ENCODE assay signal across 9 cellular contexts in the genomic region with DNA sequence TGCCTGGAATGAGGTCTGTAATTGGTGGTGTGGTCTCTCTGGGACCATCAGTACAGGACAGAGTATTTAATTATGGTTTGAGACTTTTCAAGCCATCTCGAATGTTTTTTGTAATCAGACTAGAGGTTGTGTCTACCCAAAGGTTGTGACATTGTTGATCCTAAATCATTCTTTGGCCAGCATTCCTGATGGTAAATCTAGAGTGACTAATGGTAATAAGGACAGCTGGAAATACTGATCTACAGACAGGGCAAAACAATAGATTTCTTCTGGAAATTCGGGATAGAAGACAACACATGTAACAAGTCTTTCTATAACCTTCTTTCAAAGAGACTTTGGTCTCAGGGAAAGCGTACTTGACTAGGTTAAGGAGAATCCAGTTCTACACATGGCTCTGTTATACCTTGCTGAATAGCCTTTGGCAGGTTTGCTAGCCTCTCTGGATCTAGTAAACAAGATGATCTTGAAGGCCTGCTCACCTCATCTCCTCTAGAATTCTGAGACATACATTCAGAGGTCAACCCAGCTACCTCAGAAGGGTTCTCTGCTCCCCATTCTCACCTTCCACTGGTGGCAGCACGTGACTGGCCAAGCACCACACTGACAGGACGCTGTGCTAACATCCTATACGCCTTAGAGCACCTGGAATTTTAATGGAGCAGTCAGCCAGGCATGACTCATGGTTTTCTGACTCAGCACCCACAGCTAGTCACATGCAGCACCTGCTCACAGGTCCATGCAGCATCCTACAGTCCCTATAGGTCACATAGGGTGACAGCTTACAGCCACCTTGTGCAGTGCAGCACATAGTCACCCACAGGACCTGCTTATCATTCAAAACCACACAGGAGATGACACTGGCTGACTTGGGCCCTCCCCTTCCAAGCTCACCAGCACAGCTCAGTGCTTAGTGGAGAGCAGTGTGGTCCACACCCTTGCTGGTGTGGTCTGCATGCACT. TPM values are rescaled to one million over a fixed set of nuclear protein-coding genes. Genes with fewer than 3 reads are reported as not detected.
DNase-seq lines count a peak whose midpoint lies in the region; ATAC-seq, FAIRE-seq and TF ChIP-seq lines count a peak whose summit lies in the region.
"Had no signal": no experiment of that assay in that cellular context is flagged by ENCODE, and none has a peak within 500 bp of the region (broad histone marks: within the 10 kb centered on the region; RNA-seq: fewer than 3 reads in every experiment).

No MANE protein-coding gene starts in this region.

- DNase-seq in GM12865 (ENCODE audit: low read depth) (peak; percentile 4), NCI-H69 (lab: John Stamatoyannopoulos, UW) (peak; percentile 73), bronchial epithelial cell (ENCODE audit: low read depth) (peak; percentile 97), NCI-H748 treated with DMSO at 0.1 percent for 48 hours (lab: John Stamatoyannopoulos, UW) (no peak), GM13976 (ENCODE audit: low spot score) (no peak)
- peak; percentile 26 to 32 for DNase-seq in stimulated activated CD4-positive, alpha-beta T cell treated with anti-CD3 and anti-CD28 coated beads, Interleukin-15, amount 100 ng/mL, for 48 hours (ENCODE audit: low read depth in 2 of 2)
- DNase-seq: central memory CD4-positive, alpha-beta T cell had no signal

- no peak for TF ChIP-seq CTCF in GM12865 (IDR thresholded peaks at IDR 0.05; ENCODE audit: insufficient read depth, low read depth, low read length, missing control alignments)
- no peak for TF ChIP-seq CTCF in bronchial epithelial cell (IDR thresholded peaks at IDR 0.05; ENCODE audit: insufficient read depth, low read length, severe bottlenecking)
- TF ChIP-seq CTCF in GM13976 (IDR thresholded peaks at IDR 0.05; ENCODE audit: borderline replicate concordance, control extremely low read depth, extremely low read depth, insufficient read depth, missing control alignments): no peak

- H3K36me3 ChIP-seq in bronchial epithelial cell (ENCODE audit: control insufficient read depth, insufficient read depth, low read length): no peaks in the 10 kb centered on the region

- peak; percentile 97 for FAIRE-seq in bronchial epithelial cell (lab: Jason Lieb, UNC)

- ATAC-seq in GM18517 (IDR thresholded peaks at IDR 0.05; ENCODE audit: unreplicated experiment) (no peak), HG02623 (IDR thresholded peaks at IDR 0.05; ENCODE audit: unreplicated experiment) (no peak)

- H3K27me3 ChIP-seq in bronchial epithelial cell (ENCODE audit: control insufficient read depth, insufficient read depth, low read length): no peaks in the 10 kb centered on the region

- no peak overlapping the region for H3K4me3 ChIP-seq in GM12865 (ENCODE audit: low read depth, low read length)
- H3K4me3 ChIP-seq in bronchial epithelial cell (ENCODE audit: low read depth, low read length): no peak overlapping the region

- in situ Hi-C loops in GM13976 (cut with MboI; ENCODE audit: low sequenced_read_pairs, unreplicated experiment): no loop called here

RNA-seq across cellular contexts. Expression of a gene that starts 12.2 kb away (rescaled TPM):
- total RNA-seq in bronchial epithelial cell: 1.5 and 1.6 TPM in 2 replicates

Comparison
In these comparisons a context has a peak if more than half of its experiments do, and no peak if none do; other contexts are left out.
1. DNase-seq: peak in GM12865 (single experiment), NCI-H69 (single experiment), bronchial epithelial cell (single experiment) and stimulated activated CD4-positive, alpha-beta T cell treated with anti-CD3 and anti-CD28 coated beads, Interleukin-15, amount 100 ng/mL, for 48 hours (2 of 2); none in NCI-H748 treated with DMSO at 0.1 percent for 48 hours (single experiment) and GM13976 (single experiment).